19 cellular contexts compared by ENCODE assay signal in the genomic region with DNA sequence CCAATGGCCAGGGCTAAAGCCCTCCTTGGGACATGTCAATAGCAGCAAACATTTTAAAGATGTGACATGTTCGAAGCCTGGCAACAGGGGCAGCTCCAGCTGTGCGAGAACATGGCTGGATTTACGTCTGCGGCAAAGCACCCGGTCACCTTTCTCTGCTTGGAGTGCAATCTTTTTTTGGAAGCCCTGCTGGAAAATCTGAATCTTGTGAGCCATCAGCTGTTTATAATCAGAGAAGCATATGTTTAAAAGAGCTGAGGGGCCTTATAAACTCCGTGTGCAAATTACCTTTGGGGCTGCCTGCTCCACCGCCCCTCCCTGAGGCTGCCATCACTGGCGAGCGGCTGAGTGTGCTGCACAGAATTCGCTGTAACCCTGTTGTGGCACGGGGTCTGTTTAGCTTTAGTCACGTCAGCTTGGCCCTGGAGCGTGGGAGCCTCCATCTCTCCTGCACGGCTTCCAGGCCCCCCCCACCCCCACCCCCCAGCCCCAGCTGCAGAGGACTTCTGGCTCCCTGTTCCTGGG. TPM values are rescaled to one million over a fixed set of nuclear protein-coding genes. Genes with fewer than 3 reads are reported as not detected.
DNase-seq lines count a peak whose midpoint lies in the region; ATAC-seq, FAIRE-seq and TF ChIP-seq lines count a peak whose summit lies in the region.
"Had no signal": no experiment of that assay in that cellular context is flagged by ENCODE, and none has a peak within 500 bp of the region (broad histone marks: within the 10 kb centered on the region; RNA-seq: fewer than 3 reads in every experiment).

No MANE protein-coding gene starts in this region.

- peaks cover 0 to 15% of the 10 kb centered on the region in 2 experiments; a peak in 1 of 5 replicates for H3K27me3 ChIP-seq in K562 (ENCODE audit: control insufficient read depth in 2 of 2, insufficient read depth in 2 of 2, low read length in 2 of 2)
- no peaks in the 10 kb centered on the region for H3K27me3 ChIP-seq in gastroesophageal sphincter
- no peaks in the 10 kb centered on the region for H3K27me3 ChIP-seq in muscle layer of duodenum (ENCODE audit: low read depth, low read length)
- H3K27me3 ChIP-seq in tibial artery = no peaks in the 10 kb centered on the region

- H3K27ac Mint-ChIP-seq in activated T-cell treated with anti-CD3 and anti-CD28 coated beads, Interleukin-2, amount 50 U/mL, for 72 hours = no peak overlapping the region
- H3K27ac Mint-ChIP-seq: IgD-negative memory B cell, progenitor cell of endocrine pancreas had no signal

- BruUV-seq in K562 (replicated peaks; lab: Mats Ljungman, UMichigan) = no TSS peak

- TF ChIP-seq CTCF in K562 (IDR thresholded peaks at IDR 0.05 in 2 of 3, conservative IDR thresholded peaks at IDR 0.05 in 1 of 3; ENCODE audit: insufficient read depth in 2 of 3, low read depth in 1 of 3, low read length in 3 of 3) (no peak), gastroesophageal sphincter (IDR thresholded peaks at IDR 0.05) (no peak), tibial artery (IDR thresholded peaks at IDR 0.05) (no peak)

- H3K27ac ChIP-seq in K562 (ENCODE audit: extremely low read depth, low read depth, low read length) (no peak overlapping the region), gastroesophageal sphincter (peak overlapping the region; percentile 54 to 90 (median 89)), muscle layer of duodenum (ENCODE audit: low read length) (peak overlapping the region; percentile 23), tibial artery (peak overlapping the region in 1 of 2 donors; percentile 50)

- H2AFZ ChIP-seq in K562 (ENCODE audit: low read depth, low read length) = 0 out of 2 replicates have a peak overlapping the region, but pooled peaks have one; percentile 67

- CTCF ChIA-PET in K562 (lab: Yijun Ruan, JAX; ENCODE audit: low intra/inter-chr PET ratio) = no interaction called here

- no peak overlapping the region for H3K9ac ChIP-seq in K562 (ENCODE audit: insufficient read depth in 1 of 2, low read depth in 2 of 2, low read length in 2 of 2)

- no peaks in the 10 kb centered on the region for H3K4me1 Mint-ChIP-seq in activated T-cell treated with anti-CD3 and anti-CD28 coated beads, Interleukin-2, amount 50 U/mL, for 72 hours (ENCODE audit: low read depth)

- no peak overlapping the region for H3K4me3 ChIP-seq in K562
- peak overlapping the region; percentile 2 to 32 for H3K4me3 ChIP-seq in gastroesophageal sphincter
- peak overlapping the region in 1 of 2 donors; percentile 47 for H3K4me3 ChIP-seq in muscle layer of duodenum (ENCODE audit: low read depth in 1 of 2, low read length in 2 of 2)
- H3K4me3 ChIP-seq in tibial artery = peak overlapping the region; percentile 3 to 27

- WGBS in K562 (ENCODE audit: insufficient coverage, low coverage, missing lambda C conversion rate) = 55% methylated on average over 10 of the region's 14 CpGs
- 20% methylated on average over 2 of the region's 14 CpGs; no CpG with 5 or more reads in 1 of the 2 donors for WGBS in gastroesophageal sphincter (ENCODE audit: low coverage in 1 of 2), 2 donors

- no peak for TF ChIP-seq EP300 in K562 (IDR thresholded peaks at IDR 0.05; ENCODE audit: low read length)
- no peak for TF ChIP-seq EP300 in gastroesophageal sphincter (IDR thresholded peaks at IDR 0.05)

- H3K9me3 ChIP-seq in K562 (replicated peaks; ENCODE audit: control insufficient read depth, insufficient read depth, low read depth, low read length) (no peaks in the 10 kb centered on the region; the same call in 1 of the 2 replicates), gastroesophageal sphincter (peaks cover 0 to 7% (median 0%) of the 10 kb centered on the region in 3 donors), muscle layer of duodenum (ENCODE audit: control insufficient read depth in 1 of 2, low read length in 2 of 2) (no peaks in the 10 kb centered on the region), tibial artery (peaks cover 0 to 4% (median 0%) of the 10 kb centered on the region in 3 donors)

- peaks cover 3% of the 10 kb centered on the region in 2 donors for H3K9me3 Mint-ChIP-seq in activated T-cell treated with anti-CD3 and anti-CD28 coated beads, Interleukin-2, amount 50 U/mL, for 72 hours

- H3K4me1 ChIP-seq in K562 (replicated peaks in 1 of 2; ENCODE audit: control insufficient read depth in 2 of 2, insufficient read depth in 2 of 2, low read length in 2 of 2) = peaks cover 0 to 12% of the 10 kb centered on the region in 2 experiments; a peak in 4 of 5 replicates
- H3K4me1 ChIP-seq in gastroesophageal sphincter = peaks cover 0 to 34% (median 4%) of the 10 kb centered on the region in 3 donors
- peaks cover 0 to 24% of the 10 kb centered on the region in 2 donors for H3K4me1 ChIP-seq in muscle layer of duodenum (ENCODE audit: control insufficient read depth in 1 of 2, insufficient read depth in 2 of 2, low read length in 2 of 2)
- peaks cover 0 to 23% (median 17%) of the 10 kb centered on the region in 4 donors for H3K4me1 ChIP-seq in tibial artery

- no peak overlapping the region for H3K4me2 ChIP-seq in K562 (ENCODE audit: insufficient read depth, low read length)

- H3K9me1 ChIP-seq in K562 (ENCODE audit: control insufficient read depth, insufficient read depth, low read length) = no peaks in the 10 kb centered on the region

- H3K4me3 Mint-ChIP-seq in activated T-cell treated with anti-CD3 and anti-CD28 coated beads, Interleukin-2, amount 50 U/mL, for 72 hours = no peak overlapping the region
- H3K4me3 Mint-ChIP-seq: B cell, IgD-negative memory B cell had no signal

- H3K36me3 Mint-ChIP-seq in activated T-cell treated with anti-CD3 and anti-CD28 coated beads, Interleukin-2, amount 50 U/mL, for 72 hours (ENCODE audit: insufficient read depth in 2 of 2) = peaks cover 3% of the 10 kb centered on the region in 2 donors

- ATAC-seq in K562 (no peak), gastroesophageal sphincter (peak; percentile 37)
- ATAC-seq in activated T-cell treated with anti-CD3 and anti-CD28 coated beads, Interleukin-2, amount 50 U/mL, for 72 hours (replicated peaks in 1 of 2) = no peak

- no peaks in the 10 kb centered on the region for H3K79me2 ChIP-seq in K562 (ENCODE audit: control insufficient read depth, insufficient read depth, low read length)

- POLR2A ChIA-PET in K562 (lab: Yijun Ruan, JAX) = interaction anchor here (1.6 kb wide), 2 partner anchors 9 kb away, joined by 4 to 8 read pairs; partner anchors contain the start of gene KCNQ1OT1

- no peak for TF ChIP-seq POLR2A in K562 (conservative IDR thresholded peaks at IDR 0.05)
- TF ChIP-seq POLR2A in gastroesophageal sphincter (IDR thresholded peaks at IDR 0.05) = no peak

- intact Hi-C loops in K562 (cut with micrococcal nuclease) (no loop called here), tibial artery (cut with DNase I; ENCODE audit: low total_unique reads) (loop anchor here (5.0 kb wide), 1 partner anchor 68 kb away; no protein-coding TSS in a partner anchor)

- no peak for TF ChIP-seq RAD21 in K562 (CRISPR knock-in tag; conservative IDR thresholded peaks at IDR 0.05 in 1 of 2, IDR thresholded peaks at IDR 0.05 in 1 of 2)

- DNase-seq in K562 (ENCODE audit: extremely low read depth in 1 of 4, low spot score in 3 of 4) = no peak
- DNase-seq in tibial artery = no peak
- no peak for DNase-seq in COLO829 (ENCODE audit: low spot score)
- DNase-seq in NCI-H526 treated with DMSO at 0.1 percent for 48 hours (lab: John Stamatoyannopoulos, UW) = no peak
- no peak for DNase-seq in activated T-cell treated with anti-CD3 and anti-CD28 coated beads, Interleukin-2, amount 50 U/mL, for 72 hours
- DNase-seq in NCI-H1048 (lab: John Stamatoyannopoulos, UW) = no peak
- DNase-seq: activated CD4-positive, CD25-positive, alpha-beta regulatory T cell treated with anti-CD3 and anti-CD28 coated beads, Interleukin-2, amount 50 U/mL, for 72 hours; activated naive CD4-positive, alpha-beta T cell; NCI-H1092; NCI-H2171; stimulated activated CD8-positive, alpha-beta memory T cell treated with anti-CD3 and anti-CD28 coated beads, Interleukin-4, amount 100 ng/mL, for 48 hours had no signal

- H4K20me1 ChIP-seq in K562 (replicated peaks; ENCODE audit: control insufficient read depth, insufficient read depth, low read length) = no peaks in the 10 kb centered on the region

- H3K36me3 ChIP-seq in K562 (ENCODE audit: control insufficient read depth, insufficient read depth, low read length) (no peaks in the 10 kb centered on the region), gastroesophageal sphincter (no peaks in the 10 kb centered on the region), muscle layer of duodenum (ENCODE audit: control insufficient read depth in 1 of 2, insufficient read depth in 2 of 2, low read length in 2 of 2) (no peaks in the 10 kb centered on the region), tibial artery (no peaks in the 10 kb centered on the region)

- in situ Hi-C loops in K562 (cut with MboI) = no loop called here

- H3K27me3 Mint-ChIP-seq in activated T-cell treated with anti-CD3 and anti-CD28 coated beads, Interleukin-2, amount 50 U/mL, for 72 hours (ENCODE audit: low read depth) = no peaks in the 10 kb centered on the region
- H3K27me3 Mint-ChIP-seq: B cell, IgD-negative memory B cell had no signal

- FAIRE-seq in K562 (lab: Jason Lieb, UNC) = no peak
- FAIRE-seq: H1, islet of Langerhans, urothelium cell line had no signal

RNA-seq across cellular contexts. Expression of gene KCNQ1OT1, which starts 9.0 kb away (rescaled TPM):
- total RNA-seq in K562 (2011; cell fraction: chromatin; rRNA removed; ENCODE audit: low replicate concordance) = 32.7 and 48.2 TPM in 2 replicates
- total RNA-seq in K562 (2011; cell fraction: nucleolus; rRNA removed) = 15.8 and 20.9 TPM in 2 replicates
- 36.4 and 61.6 TPM in 2 replicates for total RNA-seq in K562 (2011; cell fraction: nucleoplasm; rRNA removed)
- 1.2 and 1.3 TPM in 2 replicates for total RNA-seq in K562 (2014; rRNA removed)
- total RNA-seq in K562 (2014; rRNA removed; fragmentation: Illumina TruSeq; extraction: Trizol) = 2.0 TPM in 2 replicates
- total RNA-seq in K562 (2015; rRNA removed; fragmentation: Illumina TruSeq; extraction: Trizol) = 2.2 and 2.3 TPM in 2 replicates
- 1.4 and 1.7 TPM in 2 replicates for total RNA-seq in K562 (2021)
- 0.74 and 0.92 TPM in 2 replicates for polyA plus RNA-seq in K562 (2011; rRNA removed)
- 0.06 and 0.15 TPM in 2 replicates for polyA plus RNA-seq in K562 (2011; cell fraction: cytosol; rRNA removed)
- polyA plus RNA-seq in K562 (2011; cell fraction: nucleus; rRNA removed) = 5.9 and 6.5 TPM in 2 replicates
- 0.38 and 0.66 TPM in 2 replicates for polyA plus RNA-seq in K562 (2012)
- 0.48 and 0.51 TPM in 2 replicates for polyA plus RNA-seq in K562 (2014; fragmentation: Illumina TruSeq; extraction: Trizol)
- under 1 TPM; 0.04 to 0.17 TPM for polyA plus RNA-seq in K562 (2014; fragmentation: Nextera tagmentation; extraction: Ambion mirVana)
- polyA plus RNA-seq in K562 (2014; rRNA removed) = 0.50 and 0.64 TPM in 2 replicates
- 7.7 and 12.9 TPM in 2 replicates for polyA minus RNA-seq in K562 (2011; rRNA and poly(A)+ RNA removed)
- polyA minus RNA-seq in K562 (2011; cell fraction: cytosol; rRNA and poly(A)+ RNA removed) = 0.48 and 1.0 TPM in 2 replicates
- polyA minus RNA-seq in K562 (2011; cell fraction: nucleus; rRNA and poly(A)+ RNA removed) = 15.9 and 28.0 TPM in 2 replicates
- 1 to 10 TPM in 3 of 4 donors, under 1 TPM in 1; 0.52 to 3.3 (median 1.4) TPM for total RNA-seq in gastroesophageal sphincter
- under 1 TPM; 0.26 to 0.35 TPM for total RNA-seq in activated T-cell treated with anti-CD3 and anti-CD28 coated beads, Interleukin-2, amount 50 U/mL, for 72 hours
